In the genomic region with DNA sequence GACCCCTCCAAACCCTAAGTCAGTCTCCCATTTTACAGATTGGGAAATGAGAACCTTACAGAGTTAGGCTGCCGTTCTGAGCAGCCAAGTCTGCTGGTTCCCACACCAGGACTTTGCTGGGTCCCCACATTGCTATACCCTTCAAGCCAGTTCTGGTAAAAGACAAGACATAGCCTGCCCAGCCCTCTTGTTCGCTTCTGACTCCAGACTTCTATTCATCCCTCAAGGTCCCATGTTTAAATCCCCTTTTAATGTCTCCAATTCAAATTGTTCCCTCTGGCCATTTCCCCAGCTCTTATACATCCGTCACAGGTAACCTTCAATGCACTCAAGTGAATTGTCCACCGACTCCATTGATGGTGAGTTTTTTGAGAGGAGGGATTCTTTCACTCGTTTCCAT, we compare ENCODE assay signal across 2 cellular contexts.
TF ChIP-seq lines count a peak whose summit lies in the region.

No MANE protein-coding gene starts in this region.

TF ChIP-seq in SK-N-SH treated with all-trans-retinoic acid at 6 μM for 48 hours, 23 proteins besides CTCF, POLR2A, EP300 and RAD21:
- TF ChIP-seq OSR1 (CRISPR knock-in tag; IDR thresholded peaks at IDR 0.05) = no peak
- peak; percentile 94 for TF ChIP-seq ZFP3 (CRISPR knock-in tag; IDR thresholded peaks at IDR 0.05)

TF ChIP-seq in SK-N-SH, 30 proteins besides CTCF, POLR2A, EP300 and RAD21:
- TF ChIP-seq GABPA (IDR thresholded peaks at IDR 0.05; ENCODE audit: low read depth) = no peak
- TF ChIP-seq USF2 (IDR thresholded peaks at IDR 0.05; ENCODE audit: borderline replicate concordance, low read depth, low read length) = no peak
- no peak for TF ChIP-seq YY1 (IDR thresholded peaks at IDR 0.05; ENCODE audit: low read depth)
- no peak for TF ChIP-seq FOSL2 (IDR thresholded peaks at IDR 0.05; ENCODE audit: borderline replicate concordance, low read depth)
- no peak for TF ChIP-seq MAX (IDR thresholded peaks at IDR 0.05; ENCODE audit: low read depth)
- no peak for TF ChIP-seq MEF2A (IDR thresholded peaks at IDR 0.05; ENCODE audit: borderline replicate concordance, low read depth)
- no peak for TF ChIP-seq RFX5 (IDR thresholded peaks at IDR 0.05; ENCODE audit: low read length)
- no peak for TF ChIP-seq NFIC (IDR thresholded peaks at IDR 0.05; ENCODE audit: borderline replicate concordance)
- no peak for TF ChIP-seq MXI1 (IDR thresholded peaks at IDR 0.05; ENCODE audit: low read depth, low read length)
- no peak for TF ChIP-seq CHD2 (IDR thresholded peaks at IDR 0.05; ENCODE audit: low read length, partially characterized antibody)
- TF ChIP-seq RXRA (IDR thresholded peaks at IDR 0.05; ENCODE audit: borderline replicate concordance, low read depth) = no peak
- TF ChIP-seq GATA2 (CRISPR knock-in tag; IDR thresholded peaks at IDR 0.05) = no peak
- TF ChIP-seq ELF1 (IDR thresholded peaks at IDR 0.05) = no peak
- TF ChIP-seq TCF12 (IDR thresholded peaks at IDR 0.05) = no peak
- TF ChIP-seq TEAD4 (IDR thresholded peaks at IDR 0.05; ENCODE audit: borderline replicate concordance, insufficient read depth) = no peak
